In the genomic region with DNA sequence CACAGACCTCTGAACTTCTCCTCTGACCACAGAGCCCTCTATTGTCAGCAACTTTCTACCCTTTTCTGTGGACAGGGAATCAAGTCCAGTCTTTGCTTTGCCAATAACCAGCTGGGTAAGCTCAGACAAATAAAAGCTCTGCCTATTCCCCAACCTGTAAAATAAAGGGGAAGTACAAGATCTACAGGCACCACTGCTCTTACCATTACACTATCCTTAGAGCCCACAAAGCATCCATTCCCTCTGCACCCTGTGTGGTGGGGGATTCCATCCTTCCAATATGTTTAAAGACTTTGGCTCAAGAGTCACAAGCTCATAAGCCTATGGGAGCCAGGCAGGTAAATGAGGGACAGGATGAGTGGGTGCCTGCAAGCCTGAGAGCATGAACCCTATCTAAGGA, we compare ENCODE assay signal across 18 cellular contexts.
"Had no signal": no experiment of that assay in that cellular context is flagged by ENCODE, and none has a peak within 500 bp of the region (broad histone marks: within the 10 kb centered on the region; RNA-seq: fewer than 3 reads in every experiment).

No MANE protein-coding gene starts in this region.

- H3K9me3 Mint-ChIP-seq: activated CD4-positive, alpha-beta T cell treated with anti-CD3 and anti-CD28 coated beads, Interleukin-2, amount 10 ng/mL, durations not matched to agents 7 days and 5 days; activated T-helper 1 cell treated with anti-CD3 and anti-CD28 coated beads, Interleukin-12 subunit alpha, Interleukin-12 subunit beta, Interleukin-2, Interleukin-4 antibody, amounts not matched to agents 30 ng/mL and 10 ng/mL and 1 ng/mL, durations not matched to agents 14 hours and 24 hours and 36 hours; naive thymus-derived CD8-positive, alpha-beta T cell; T-helper 2 cell treated with Interferon-gamma antibody and Interleukin-4, amounts not matched to agents 5 μg/mL and 100 μg/mL, for 36 hours had no signal

- H3K4me3 ChIP-seq: gastrocnemius medialis, heart right ventricle, mucosa of descending colon, stomach, thoracic aorta had no signal

- H3K9me3 ChIP-seq: gastrocnemius medialis, heart right ventricle, mucosa of descending colon, stomach, thoracic aorta had no signal

- H3K4me3 Mint-ChIP-seq: activated CD4-positive, alpha-beta T cell treated with anti-CD3 and anti-CD28 coated beads, Interleukin-2, amount 10 ng/mL, durations not matched to agents 7 days and 5 days; activated T-helper 1 cell treated with anti-CD3 and anti-CD28 coated beads, Interleukin-12 subunit alpha, Interleukin-12 subunit beta, Interleukin-2, Interleukin-4 antibody, amounts not matched to agents 30 ng/mL and 10 ng/mL and 1 ng/mL, durations not matched to agents 14 hours and 24 hours and 36 hours; naive thymus-derived CD8-positive, alpha-beta T cell; T-helper 2 cell treated with Interferon-gamma antibody and Interleukin-4, amounts not matched to agents 5 μg/mL and 100 μg/mL, for 36 hours had no signal

- H3K36me3 Mint-ChIP-seq: naive thymus-derived CD8-positive, alpha-beta T cell had no signal

- DNase-seq: activated CD4-positive, alpha-beta T cell treated with anti-CD3 and anti-CD28 coated beads, Interleukin-2, amount 10 ng/mL, durations not matched to agents 7 days and 5 days; activated CD8-positive, alpha-beta memory T cell treated with anti-CD3 and anti-CD28 coated beads for 24 hours; activated naive CD4-positive, alpha-beta T cell treated with Interleukin-2 at 50 U/mL for 16 hours; anterior cingulate cortex; effector memory CD4-positive, alpha-beta T cell; gastrocnemius medialis; heart right ventricle; left colon; mucosa of descending colon; naive thymus-derived CD8-positive, alpha-beta T cell; retina; stimulated activated CD4-positive, alpha-beta T cell treated with anti-CD3 and anti-CD28 coated beads, Interleukin-12 subunit alpha, Interleukin-12 subunit beta, amount 100 ng/mL, for 4 hours; stimulated activated CD4-positive, alpha-beta T cell treated with anti-CD3 and anti-CD28 coated beads, Interleukin-2, amount 100 ng/mL, for 24 hours; stomach had no signal

- H3K36me3 ChIP-seq: gastrocnemius medialis, heart right ventricle, stomach, thoracic aorta had no signal

- ATAC-seq: gastrocnemius medialis; left colon; mucosa of descending colon; naive thymus-derived CD8-positive, alpha-beta T cell had no signal

- H3K27me3 ChIP-seq: gastrocnemius medialis, heart right ventricle, stomach had no signal

- H3K4me1 Mint-ChIP-seq: activated CD4-positive, alpha-beta T cell treated with anti-CD3 and anti-CD28 coated beads, Interleukin-2, amount 10 ng/mL, durations not matched to agents 7 days and 5 days; naive thymus-derived CD8-positive, alpha-beta T cell had no signal

- H3K27ac ChIP-seq: epithelial cell of prostate, gastrocnemius medialis, heart right ventricle, stomach, thoracic aorta had no signal

- H3K27ac Mint-ChIP-seq: activated CD4-positive, alpha-beta T cell treated with anti-CD3 and anti-CD28 coated beads, Interleukin-2, amount 10 ng/mL, durations not matched to agents 7 days and 5 days; activated T-helper 1 cell treated with anti-CD3 and anti-CD28 coated beads, Interleukin-12 subunit alpha, Interleukin-12 subunit beta, Interleukin-2, Interleukin-4 antibody, amounts not matched to agents 30 ng/mL and 10 ng/mL and 1 ng/mL, durations not matched to agents 14 hours and 24 hours and 36 hours; naive thymus-derived CD8-positive, alpha-beta T cell; T-helper 2 cell treated with Interferon-gamma antibody and Interleukin-4, amounts not matched to agents 5 μg/mL and 100 μg/mL, for 36 hours had no signal
